8 cellular contexts compared by ENCODE assay signal in the genomic region with DNA sequence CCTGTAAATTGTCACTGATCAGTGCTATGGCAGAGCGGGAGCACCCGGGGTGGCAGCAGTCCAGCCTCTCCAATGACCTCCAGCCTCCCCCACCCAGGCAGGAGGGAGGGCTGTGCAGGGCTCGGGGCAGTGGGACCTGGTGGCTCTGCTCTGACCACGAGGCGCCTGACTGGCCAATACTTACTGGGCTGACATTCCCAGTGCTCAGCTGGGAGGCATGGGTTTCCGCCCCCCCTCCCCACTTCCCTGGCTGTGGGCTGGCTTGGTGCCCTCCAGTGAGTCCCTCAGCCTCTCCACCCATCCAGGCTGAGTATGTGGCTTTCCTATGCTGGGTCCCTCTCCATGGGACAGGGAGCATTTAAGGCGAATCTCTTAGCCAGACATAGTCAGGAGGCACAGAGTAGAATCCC. TPM values are rescaled to one million over a fixed set of nuclear protein-coding genes. Genes with fewer than 3 reads are reported as not detected.
A peak's percentile ranks its signal among the peaks of the same experiment; 100 is the strongest.
DNase-seq lines count a peak whose midpoint lies in the region; ATAC-seq and TF ChIP-seq lines count a peak whose summit lies in the region.

No MANE protein-coding gene starts in this region.

- peak overlapping the region; percentile 69; the same call in 1 of the 2 replicates for H3K4me3 ChIP-seq in HUES6 (ENCODE audit: low read depth, low read length)
- H3K4me3 ChIP-seq in right cardiac atrium (ENCODE audit: low read length): peak overlapping the region; percentile 64
- peak overlapping the region in 3 of 4 donors; percentile 60 to 76 (median 63) for H3K4me3 ChIP-seq in gastrocnemius medialis

- TF ChIP-seq CTCF in gastrocnemius medialis (IDR thresholded peaks at IDR 0.05 in 4 of 5, conservative IDR thresholded peaks at IDR 0.05 in 1 of 5): no peak

- H3K27ac ChIP-seq in HUES6 (ENCODE audit: low read depth, low read length): no peak overlapping the region
- H3K27ac ChIP-seq in adipose tissue (ENCODE audit: low read depth, low read length): peak overlapping the region; percentile 94
- peak overlapping the region; percentile 9 for H3K27ac ChIP-seq in right cardiac atrium (ENCODE audit: low read length)
- peak overlapping the region; percentile 66 to 94 (median 88) for H3K27ac ChIP-seq in gastrocnemius medialis

- H3K9me3 ChIP-seq in HUES6 (ENCODE audit: control insufficient read depth, insufficient read depth, low read depth, low read length): no peaks in the 10 kb centered on the region
- no peaks in the 10 kb centered on the region for H3K9me3 ChIP-seq in right cardiac atrium (ENCODE audit: control insufficient read depth, low read length)
- no peaks in the 10 kb centered on the region for H3K9me3 ChIP-seq in gastrocnemius medialis

- DNase-seq in right cardiac atrium: peak; percentile 76 to 83 (median 80)
- peak in 1 of 2 donors; percentile 56 for DNase-seq in gastrocnemius medialis
- no peak for DNase-seq in activated gamma-delta T cell treated with Interleukin-2 at 50 U/mL for 16 hours
- no peak for DNase-seq in KG1 (lab: John Stamatoyannopoulos, UW)
- DNase-seq in NCI-H2171 treated with DMSO at 0.1 percent for 48 hours (lab: John Stamatoyannopoulos, UW): no peak
- DNase-seq in NCI-H82 treated with DMSO at 0.1 percent for 48 hours (lab: John Stamatoyannopoulos, UW; ENCODE audit: unreplicated experiment): no peak

- H3K27me3 ChIP-seq in HUES6 (ENCODE audit: control insufficient read depth, insufficient read depth, low read length) (peaks cover 55% of the 10 kb centered on the region), right cardiac atrium (ENCODE audit: control insufficient read depth, insufficient read depth) (no peaks in the 10 kb centered on the region), gastrocnemius medialis (no peaks in the 10 kb centered on the region)

- in situ Hi-C loops in gastrocnemius medialis (cut with MboI; ENCODE audit: low sequenced_read_pairs in 4 of 4): no loop called here

- TF ChIP-seq POLR2A in gastrocnemius medialis (IDR thresholded peaks at IDR 0.05): peak; percentile 9 to 42

- 46 to 53% (median 48%) methylated on average over 7 of the region's 7 CpGs for WGBS in adipose tissue, 3 donors
- 43% methylated on average over 7 of the region's 7 CpGs for WGBS in right cardiac atrium

- intact Hi-C loops in right cardiac atrium (cut with DNase I): loop anchor here in 1 of 4 donors (5.0 kb wide), 1 partner anchor 65 kb away; no protein-coding TSS in a partner anchor
- intact Hi-C loops in gastrocnemius medialis (cut with DNase I; ENCODE audit: low total_unique reads): no loop called here

- H3K4me1 ChIP-seq in HUES6 (ENCODE audit: control insufficient read depth, insufficient read depth, low read length): peaks cover 60% of the 10 kb centered on the region
- peaks cover 17% of the 10 kb centered on the region for H3K4me1 ChIP-seq in right cardiac atrium (ENCODE audit: control insufficient read depth, insufficient read depth, low read length)
- peaks cover 35 to 51% of the 10 kb centered on the region in 2 donors for H3K4me1 ChIP-seq in gastrocnemius medialis

- H3K9ac ChIP-seq in HUES6 (ENCODE audit: low read length): peak overlapping the region; percentile 23

- H3K36me3 ChIP-seq in HUES6 (ENCODE audit: control insufficient read depth, insufficient read depth, low read length) (peaks cover 15% of the 10 kb centered on the region; the same call in 1 of the 2 replicates), gastrocnemius medialis (no peaks in the 10 kb centered on the region)

- peak; percentile 1 to 13 for ATAC-seq in right cardiac atrium
- ATAC-seq in gastrocnemius medialis: no peak

RNA-seq across cellular contexts. Expression of gene SOCS3, which starts 2.7 kb away (rescaled TPM):
- polyA plus RNA-seq in adipose tissue (1,000 to 10,000 TPM in 1 of 3 donors, 100 to 1,000 TPM in 1, 10 to 100 TPM in 1; 33.1 to 1,268 (median 796) TPM), right cardiac atrium (52.6 TPM)
- total RNA-seq in right cardiac atrium (10 to 100 TPM in 3 of 4 donors, 1 to 10 TPM in 1; 6.6 to 51.2 (median 11.6) TPM), gastrocnemius medialis (10 to 100 TPM in 3 of 4 donors, 1 to 10 TPM in 1; 4.5 to 44.2 (median 16.4) TPM)

RNA-seq across cellular contexts. Expression of gene PGS1, which starts 21.3 kb away (rescaled TPM):
- 10 to 100 TPM; 14.2 to 55.2 (median 28.3) TPM for polyA plus RNA-seq in adipose tissue
- 10 to 100 TPM; 20.2 to 22.2 (median 20.8) TPM for total RNA-seq in right cardiac atrium
- 13.9 TPM for polyA plus RNA-seq in right cardiac atrium
- 10 to 100 TPM; 16.6 to 30.0 (median 21.8) TPM for total RNA-seq in gastrocnemius medialis

Comparison
In these comparisons a context has a peak if more than half of its experiments do, and no peak if none do; other contexts are left out.
1. ATAC-seq: peak in right cardiac atrium (2 of 2); none in gastrocnemius medialis (0 of 2).
2. DNase-seq: peak in right cardiac atrium (3 of 3); none in activated gamma-delta T cell treated with Interleukin-2 at 50 U/mL for 16 hours (single experiment), KG1 (single experiment), NCI-H2171 treated with DMSO at 0.1 percent for 48 hours (single experiment) and NCI-H82 treated with DMSO at 0.1 percent for 48 hours (single experiment).
3. Peak in every context shown above with its lines, with median percentiles within 50 percentile points of each other: H3K4me3 ChIP-seq.